Comparison of ENCODE assay signal across 8 cellular contexts in genomic region chrX:134807039-134807729, GRCh38. TPM values are rescaled to one million over a fixed set of nuclear protein-coding genes. Genes with fewer than 3 reads are reported as not detected.
DNase-seq lines count a peak whose midpoint lies in the region; ATAC-seq and TF ChIP-seq lines count a peak whose summit lies in the region.

No MANE protein-coding gene starts in this region.

- H3K4me3 ChIP-seq in astrocyte of the cerebellum (ENCODE audit: low read depth, low read length), result peak overlapping the region; percentile 69

- in situ Hi-C loops in astrocyte of the cerebellum (cut with HindIII; ENCODE audit: low sequenced_read_pairs), result no loop called here

- TF ChIP-seq CTCF in astrocyte of the cerebellum (IDR thresholded peaks at IDR 0.05; ENCODE audit: low read depth, low read length, missing control alignments), result no peak

- DNase-seq in NCI-H1930 (lab: John Stamatoyannopoulos, UW) (peak; percentile 86 to 87), T-helper 9 cell (peak; percentile 76), astrocyte of the cerebellum (ENCODE audit: low read depth) (peak; percentile 84), hepatic stellate cell (ENCODE audit: low spot score) (peak; percentile 74), renal cortical epithelial cell (ENCODE audit: low read depth) (peak; percentile 84), 8988T (no peak)

- ATAC-seq in GM18508 (IDR thresholded peaks at IDR 0.05; ENCODE audit: insufficient read depth, unreplicated experiment) (peak; percentile 56), HG02973 (IDR thresholded peaks at IDR 0.05; ENCODE audit: unreplicated experiment) (peak; percentile 88)

RNA-seq across cellular contexts. Expression of gene PABIR2, which starts 10.2 kb away (rescaled TPM):
- 7.1 and 26.5 TPM in 2 replicates for total RNA-seq in renal cortical epithelial cell
